1 cellular context compared by ENCODE assay signal in genomic region chr18:41395695-41396094, GRCh38.
TF ChIP-seq lines count a peak whose summit lies in the region.

No MANE protein-coding gene starts in this region.

TF ChIP-seq in IMR-90, 13 proteins besides CTCF, POLR2A, EP300 and RAD21:
- TF ChIP-seq SMC3 (IDR thresholded peaks at IDR 0.05; ENCODE audit: low read depth, low read length): no peak
- no peak for TF ChIP-seq CEBPB (IDR thresholded peaks at IDR 0.05; ENCODE audit: low read depth, low read length)
- no peak for TF ChIP-seq RCOR1 (IDR thresholded peaks at IDR 0.05; ENCODE audit: insufficient replicate concordance, low read length)
